In the genomic region with DNA sequence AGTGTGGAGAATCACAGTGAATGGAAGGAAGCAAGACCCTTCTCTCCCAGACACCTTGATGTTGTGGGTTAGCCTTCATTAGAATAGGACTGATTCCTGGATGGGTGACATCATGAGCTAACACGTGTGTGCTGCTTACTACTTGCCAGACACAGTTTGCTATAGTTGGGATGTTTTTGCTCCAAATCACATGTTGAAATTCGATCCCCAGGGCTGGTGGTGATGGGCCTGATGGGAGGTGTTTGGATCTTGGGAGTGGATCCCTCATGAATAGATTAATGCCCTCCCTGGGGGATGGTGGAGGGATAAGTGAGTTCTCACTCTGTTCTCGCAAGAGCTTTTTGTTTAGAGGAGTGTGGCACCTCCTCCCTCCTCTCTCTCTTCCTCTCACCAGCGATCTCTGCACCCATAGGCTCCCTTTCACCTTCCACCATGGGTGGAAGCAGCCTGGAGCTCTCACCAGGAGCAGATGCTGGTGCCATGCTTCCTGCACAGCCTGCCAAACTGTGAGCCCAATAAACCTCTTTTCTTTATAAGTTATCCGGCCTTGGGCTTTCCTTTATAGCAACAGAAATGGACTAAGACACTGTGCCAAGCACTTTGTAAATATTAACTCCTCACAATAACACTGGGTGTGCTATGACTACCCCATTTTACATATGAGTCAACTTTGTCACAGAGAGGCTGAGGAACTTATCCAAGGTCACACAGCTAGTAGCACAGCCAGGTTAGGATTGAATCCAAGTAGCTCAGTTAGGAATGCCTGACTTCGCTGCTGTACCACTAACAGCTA, we compare ENCODE assay signal across 1 cellular context.
TF ChIP-seq lines count a peak whose summit lies in the region.

No MANE protein-coding gene starts in this region.

TF ChIP-seq in HEK293, 187 proteins besides CTCF, POLR2A, EP300 and RAD21 (continued from another document):
- TF ChIP-seq ZNF629 (tag by site-specific recombination; IDR thresholded peaks at IDR 0.05) (peak; percentile 51; the same call in 1 of the 2 replicates), HOXD13 (CRISPR knock-in tag; IDR thresholded peaks at IDR 0.05; ENCODE audit: borderline replicate concordance) (no peak), SP7 (tag by site-specific recombination; IDR thresholded peaks at IDR 0.05) (0 out of 2 replicates have a peak, but pooled peaks have one; percentile 17)
